In genomic region chr19:40465025-40465780, GRCh38 we compare ENCODE assay signal across 1 cellular context.
TF ChIP-seq lines count a peak whose summit lies in the region.

BLVRB (minus strand) TSS chr19:40465745; CDS start chr19:40465688, 57 bp downstream.

TF ChIP-seq in HEK293, 187 proteins besides CTCF, POLR2A, EP300 and RAD21 (continued from another document and continues in another):
- TF ChIP-seq ZBTB44 (tag by site-specific recombination; IDR thresholded peaks at IDR 0.05): no peak
- peak; percentile 65; the same call in 1 of the 2 replicates for TF ChIP-seq ZNF148 (tag by site-specific recombination; IDR thresholded peaks at IDR 0.05; ENCODE audit: borderline replicate concordance)
- peak; percentile 38; the same call in 1 of the 2 replicates for TF ChIP-seq ZFP37 (tag by site-specific recombination; IDR thresholded peaks at IDR 0.05)
- no peak for TF ChIP-seq ZFHX2 (tag by site-specific recombination; conservative IDR thresholded peaks at IDR 0.05)
- TF ChIP-seq ZNF133 (tag by site-specific recombination; IDR thresholded peaks at IDR 0.05): no peak
- no peak for TF ChIP-seq ATF2 (tag by site-specific recombination; IDR thresholded peaks at IDR 0.05; ENCODE audit: low read depth)
- TF ChIP-seq ZNF350 (tag by site-specific recombination; IDR thresholded peaks at IDR 0.05): no peak
- 0 out of 2 replicates have a peak, but pooled peaks have one; percentile 13 for TF ChIP-seq ZBTB6 (tag by site-specific recombination; IDR thresholded peaks at IDR 0.05)
- TF ChIP-seq ZNF26 (tag by site-specific recombination; IDR thresholded peaks at IDR 0.05): no peak
- no peak for TF ChIP-seq ZNF544 (tag by site-specific recombination; IDR thresholded peaks at IDR 0.05)
- no peak for TF ChIP-seq ZNF341 (tag by site-specific recombination; IDR thresholded peaks at IDR 0.05; ENCODE audit: low read depth)
- TF ChIP-seq, protein P1, sequence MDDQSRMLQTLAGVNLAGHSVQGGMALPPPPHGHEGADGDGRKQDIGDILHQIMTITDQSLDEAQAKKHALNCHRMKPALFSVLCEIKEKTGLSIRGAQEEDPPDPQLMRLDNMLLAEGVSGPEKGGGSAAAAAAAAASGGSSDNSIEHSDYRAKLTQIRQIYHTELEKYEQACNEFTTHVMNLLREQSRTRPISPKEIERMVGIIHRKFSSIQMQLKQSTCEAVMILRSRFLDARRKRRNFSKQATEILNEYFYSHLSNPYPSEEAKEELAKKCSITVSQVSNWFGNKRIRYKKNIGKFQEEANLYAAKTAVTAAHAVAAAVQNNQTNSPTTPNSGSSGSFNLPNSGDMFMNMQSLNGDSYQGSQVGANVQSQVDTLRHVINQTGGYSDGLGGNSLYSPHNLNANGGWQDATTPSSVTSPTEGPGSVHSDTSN (CRISPR knock-in tag; IDR thresholded peaks at IDR 0.05): no peak
- TF ChIP-seq ZBTB8A (tag by site-specific recombination; IDR thresholded peaks at IDR 0.05): peak; percentile 83
- no peak for TF ChIP-seq ZSCAN16 (tag by site-specific recombination; IDR thresholded peaks at IDR 0.05)
- no peak for TF ChIP-seq ZBTB21 (tag by site-specific recombination; IDR thresholded peaks at IDR 0.05)
- TF ChIP-seq, protein P2, sequence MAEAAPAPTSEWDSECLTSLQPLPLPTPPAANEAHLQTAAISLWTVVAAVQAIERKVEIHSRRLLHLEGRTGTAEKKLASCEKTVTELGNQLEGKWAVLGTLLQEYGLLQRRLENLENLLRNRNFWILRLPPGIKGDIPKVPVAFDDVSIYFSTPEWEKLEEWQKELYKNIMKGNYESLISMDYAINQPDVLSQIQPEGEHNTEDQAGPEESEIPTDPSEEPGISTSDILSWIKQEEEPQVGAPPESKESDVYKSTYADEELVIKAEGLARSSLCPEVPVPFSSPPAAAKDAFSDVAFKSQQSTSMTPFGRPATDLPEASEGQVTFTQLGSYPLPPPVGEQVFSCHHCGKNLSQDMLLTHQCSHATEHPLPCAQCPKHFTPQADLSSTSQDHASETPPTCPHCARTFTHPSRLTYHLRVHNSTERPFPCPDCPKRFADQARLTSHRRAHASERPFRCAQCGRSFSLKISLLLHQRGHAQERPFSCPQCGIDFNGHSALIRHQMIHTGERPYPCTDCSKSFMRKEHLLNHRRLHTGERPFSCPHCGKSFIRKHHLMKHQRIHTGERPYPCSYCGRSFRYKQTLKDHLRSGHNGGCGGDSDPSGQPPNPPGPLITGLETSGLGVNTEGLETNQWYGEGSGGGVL (tag by site-specific recombination; IDR thresholded peaks at IDR 0.05): peak; percentile 26
- no peak for TF ChIP-seq GLIS1 (tag by site-specific recombination; IDR thresholded peaks at IDR 0.05)
- no peak for TF ChIP-seq ZBTB1 (tag by site-specific recombination; IDR thresholded peaks at IDR 0.05)
- peak; percentile 78 for TF ChIP-seq SP7 (tag by site-specific recombination; IDR thresholded peaks at IDR 0.05)
- no peak; the same call in 1 of the 2 replicates for TF ChIP-seq OVOL3 (tag by site-specific recombination; IDR thresholded peaks at IDR 0.05)
- TF ChIP-seq ZNF324 (tag by site-specific recombination; IDR thresholded peaks at IDR 0.05): no peak
- TF ChIP-seq ZNF211 (tag by site-specific recombination; IDR thresholded peaks at IDR 0.05; ENCODE audit: low read depth): no peak
- peak; percentile 60 for TF ChIP-seq ZEB2 (tag by site-specific recombination; IDR thresholded peaks at IDR 0.05)
- peak; percentile 53; the same call in 1 of the 2 replicates for TF ChIP-seq ZFP69B (tag by site-specific recombination; IDR thresholded peaks at IDR 0.05)
- peak; percentile 76; the same call in 1 of the 2 replicates for TF ChIP-seq ZBTB20 (tag by site-specific recombination; IDR thresholded peaks at IDR 0.05)
- TF ChIP-seq GLIS2 (tag by site-specific recombination; IDR thresholded peaks at IDR 0.05): peak; percentile 98
- no peak for TF ChIP-seq ZNF654 (tag by site-specific recombination; IDR thresholded peaks at IDR 0.05; ENCODE audit: low read depth)
- TF ChIP-seq ZNF624 (tag by site-specific recombination; IDR thresholded peaks at IDR 0.05): no peak
- no peak for TF ChIP-seq ZNF274 (IDR thresholded peaks at IDR 0.05; ENCODE audit: low read length)
- TF ChIP-seq ZNF274 (tag by site-specific recombination; IDR thresholded peaks at IDR 0.05; ENCODE audit: borderline replicate concordance): no peak
- peak; percentile 56 for TF ChIP-seq ZNF843 (tag by site-specific recombination; IDR thresholded peaks at IDR 0.05)
- TF ChIP-seq ZBTB11 (tag by site-specific recombination; conservative IDR thresholded peaks at IDR 0.05; ENCODE audit: low read depth): no peak
- no peak for TF ChIP-seq ZNF571 (tag by site-specific recombination; IDR thresholded peaks at IDR 0.05)
- TF ChIP-seq ZXDB (tag by site-specific recombination; IDR thresholded peaks at IDR 0.05): peak; percentile 72
- TF ChIP-seq ZNF670 (tag by site-specific recombination; IDR thresholded peaks at IDR 0.05; ENCODE audit: low read depth): no peak
- 0 out of 2 replicates have a peak, but pooled peaks have one; percentile 32 for TF ChIP-seq ZNF664 (tag by site-specific recombination; IDR thresholded peaks at IDR 0.05)
- TF ChIP-seq YY1 (tag by site-specific recombination; IDR thresholded peaks at IDR 0.05): no peak; the same call in 1 of the 2 replicates
- TF ChIP-seq ZIC2 (tag by site-specific recombination; IDR thresholded peaks at IDR 0.05): peak; percentile 40; the same call in 1 of the 2 replicates
- TF ChIP-seq IKZF3 (tag by site-specific recombination; IDR thresholded peaks at IDR 0.05): peak; percentile 47; the same call in 1 of the 2 replicates
- TF ChIP-seq ZNF600 (tag by site-specific recombination; IDR thresholded peaks at IDR 0.05): peak; percentile 91
- TF ChIP-seq BCL6B (tag by site-specific recombination; IDR thresholded peaks at IDR 0.05): 0 out of 2 replicates have a peak, but pooled peaks have one; percentile 4
- peak; percentile 90 for TF ChIP-seq BCL11A (tag by site-specific recombination; IDR thresholded peaks at IDR 0.05; ENCODE audit: low read depth)
- TF ChIP-seq ZNF76 (tag by site-specific recombination; IDR thresholded peaks at IDR 0.05; ENCODE audit: borderline replicate concordance, low read depth): peak; percentile 58; the same call in 1 of the 2 replicates
- TF ChIP-seq SP2 (tag by site-specific recombination; IDR thresholded peaks at IDR 0.05): no peak
- peak; percentile 98 for TF ChIP-seq BCL11B (tag by site-specific recombination; IDR thresholded peaks at IDR 0.05; ENCODE audit: low read depth)
- no peak; the same call in 1 of the 2 replicates for TF ChIP-seq ZNF423 (tag by site-specific recombination; IDR thresholded peaks at IDR 0.05)
